Comparison of ENCODE assay signal across 8 cellular contexts in genomic region chr16:8622315-8622656, GRCh38. TPM values are rescaled to one million over a fixed set of nuclear protein-coding genes. Genes with fewer than 3 reads are reported as not detected.
DNase-seq lines count a peak whose midpoint lies in the region; ATAC-seq and TF ChIP-seq lines count a peak whose summit lies in the region.

No MANE protein-coding gene starts in this region.

- POLR2A ChIA-PET in MCF 10A (lab: Yijun Ruan, JAX): interaction anchor here (0.5 to 2.0 kb wide), 6 partner anchors 8 to 345 kb away, joined by 3 to 7 read pairs (median 5); partner anchors contain the start of gene CARHSP1

- intact Hi-C loops in MCF 10A (cut with micrococcal nuclease) (loop anchor here (5.0 kb wide), 1 partner anchor 55 kb away; no protein-coding TSS in a partner anchor), head of caudate nucleus (cut with DNase I) (no loop called here)

- H3K27ac Mint-ChIP-seq in MCF 10A (ENCODE audit: low read depth, unreplicated experiment) (peak overlapping the region; percentile 92), mesothelial cell of epicardium (peak overlapping the region; percentile 97)

- H3K4me1 Mint-ChIP-seq in MCF 10A (ENCODE audit: insufficient read depth, unreplicated experiment) (peaks cover 16% of the 10 kb centered on the region), mesothelial cell of epicardium (peaks cover 8% of the 10 kb centered on the region)

- H3K9me3 Mint-ChIP-seq in MCF 10A (ENCODE audit: unreplicated experiment): no peaks in the 10 kb centered on the region
- H3K9me3 Mint-ChIP-seq in mesothelial cell of epicardium: no peaks in the 10 kb centered on the region

- CTCF ChIA-PET in MCF 10A (lab: Yijun Ruan, JAX): interaction anchor here (0.5 to 3.3 kb wide), 10 partner anchors 16 to 387 kb away, joined by 3 to 19 read pairs (median 3); no protein-coding TSS in a partner anchor

- peak; percentile 8 for ATAC-seq in GM18502 (IDR thresholded peaks at IDR 0.05; ENCODE audit: poor library complexity, unreplicated experiment)

- H3K4me3 Mint-ChIP-seq in MCF 10A (ENCODE audit: unreplicated experiment) (peak overlapping the region; percentile 84), mesothelial cell of epicardium (peak overlapping the region; percentile 98)

- TF ChIP-seq CTCF in MCF 10A (IDR thresholded peaks at IDR 0.05; ENCODE audit: unreplicated experiment) (no peak), mesothelial cell of epicardium (IDR thresholded peaks at IDR 0.05; ENCODE audit: unreplicated experiment) (no peak)

- no peaks in the 10 kb centered on the region for H3K27me3 Mint-ChIP-seq in MCF 10A (ENCODE audit: insufficient read depth, unreplicated experiment)
- peaks cover 13% of the 10 kb centered on the region for H3K27me3 Mint-ChIP-seq in mesothelial cell of epicardium (ENCODE audit: low read depth)

- no TSS peak for BruUV-seq in MCF 10A (replicated peaks; lab: Mats Ljungman, UMichigan)

- DNase-seq in HPDE6-E6E7 (ENCODE audit: extremely low spot score) (peak; percentile 26), MCF 10A (ENCODE audit: unreplicated experiment) (no peak), mesothelial cell of epicardium (ENCODE audit: low spot score in 2 of 2, unreplicated experiment in 2 of 2) (no peak), MV-4-11 (lab: John Stamatoyannopoulos, UW) (no peak), UCSD-AML1 (lab: John Stamatoyannopoulos, UW; ENCODE audit: unreplicated experiment) (no peak), head of caudate nucleus (no peak)
- no peak for DNase-seq in stimulated activated CD4-positive, alpha-beta T cell treated with anti-CD3 and anti-CD28 coated beads, Interleukin-15, amount 100 ng/mL, for 24 hours

- H3K36me3 Mint-ChIP-seq in MCF 10A (ENCODE audit: insufficient read depth, unreplicated experiment) (peaks cover 24% of the 10 kb centered on the region), mesothelial cell of epicardium (peaks cover 15% of the 10 kb centered on the region)

RNA-seq across cellular contexts. Expression of gene METTL22, which starts 0.8 kb away (rescaled TPM):
- total RNA-seq in MCF 10A (2022): 36.7 and 47.2 TPM in 2 replicates
- total RNA-seq in mesothelial cell of epicardium: 57.3 to 65.8 TPM (median 63.3 TPM) in 3 replicates

RNA-seq across cellular contexts. Expression of gene TMEM114, which starts 32.0 kb away (rescaled TPM):
- total RNA-seq in MCF 10A (2022) (not detected in 2 replicates), mesothelial cell of epicardium (not detected in 3 replicates)

RNA-seq across cellular contexts. Expression of gene ABAT, which starts 52.1 kb away (rescaled TPM):
- 2.4 and 3.0 TPM in 2 replicates for total RNA-seq in MCF 10A (2022)
- total RNA-seq in mesothelial cell of epicardium: 20.7 to 21.6 TPM (median 21.4 TPM) in 3 replicates
